Comparison of ENCODE assay signal across 9 cellular contexts in the genomic region with DNA sequence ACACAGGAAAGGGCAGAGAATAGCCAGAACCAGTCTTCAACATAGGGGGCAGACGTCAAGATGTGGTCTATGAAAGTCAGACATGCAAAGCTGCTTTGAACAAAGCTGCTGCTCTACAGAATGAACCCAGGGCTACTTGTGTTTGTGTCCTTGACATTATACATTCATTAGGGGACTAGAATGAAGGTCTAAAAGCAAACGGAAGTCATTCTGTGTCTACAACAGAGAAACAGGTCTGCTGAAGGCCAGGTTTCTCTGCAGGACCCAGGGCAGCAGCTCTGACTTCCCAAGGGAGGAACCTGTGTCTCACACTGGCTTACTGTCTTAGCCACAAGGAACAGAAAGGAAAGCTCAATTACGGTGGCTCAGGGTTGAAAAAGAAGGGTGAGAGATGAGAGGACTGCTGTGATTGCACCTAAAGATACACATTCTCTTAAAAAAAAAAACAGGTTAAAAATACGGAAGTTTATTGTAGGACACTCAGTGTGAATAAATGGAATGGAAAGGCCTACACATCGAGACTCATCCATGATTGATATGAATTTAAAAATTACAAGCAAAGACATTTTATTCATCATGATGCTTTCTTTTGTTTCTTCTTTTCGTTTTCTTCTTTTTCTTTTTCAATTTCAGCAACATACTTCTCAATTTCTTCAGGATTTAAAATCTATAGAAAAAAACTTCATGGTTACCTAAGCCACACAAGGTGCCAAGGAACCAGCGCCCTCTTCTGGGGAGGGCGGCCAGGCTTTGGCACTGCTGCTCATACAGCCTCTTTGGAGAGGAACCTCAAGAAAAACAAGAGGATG. TPM values are rescaled to one million over a fixed set of nuclear protein-coding genes. Genes with fewer than 3 reads are reported as not detected.
A peak's percentile ranks its signal among the peaks of the same experiment; 100 is the strongest.
DNase-seq lines count a peak whose midpoint lies in the region; ATAC-seq and TF ChIP-seq lines count a peak whose summit lies in the region.
"Had no signal": no experiment of that assay in that cellular context is flagged by ENCODE, and none has a peak within 500 bp of the region (broad histone marks: within the 10 kb centered on the region; RNA-seq: fewer than 3 reads in every experiment).

No MANE protein-coding gene starts in this region.

- DNase-seq in AG10803 (ENCODE audit: low read depth): peak; percentile 69
- peak; percentile 44 for DNase-seq in GM19238 (ENCODE audit: insufficient read length, low spot score)
- DNase-seq in NCI-H526 (lab: John Stamatoyannopoulos, UW): peak; percentile 17 to 82
- peak; percentile 67 to 70 for DNase-seq in activated CD4-positive, alpha-beta T cell treated with anti-CD3 and anti-CD28 coated beads, Interleukin-2, amount 50 U/mL, for 4 hours
- DNase-seq in mesenchymal stem cell: peak; percentile 73
- no peak for DNase-seq in thoracic aorta (ENCODE audit: low spot score)

- H2AK5ac ChIP-seq in mesenchymal stem cell (ENCODE audit: low read length, severe bottlenecking): no peak overlapping the region

- H3K14ac ChIP-seq in mesenchymal stem cell (ENCODE audit: low read length in 2 of 2): no peak overlapping the region

- ATAC-seq in thoracic aorta (ENCODE audit: insufficient number of reproducible peaks, low FRiP score, low read depth) (no peak), GM21717 (IDR thresholded peaks at IDR 0.05; ENCODE audit: unreplicated experiment) (no peak)

- H3K27me3 Mint-ChIP-seq in dendritic cell treated with granulocyte-macrophage colony-stimulating factor and Interleukin-4, amounts not matched to agents 40 ng/mL and 50 ng/mL, for 4 days: no peaks in the 10 kb centered on the region

- intact Hi-C loops in dendritic cell treated with granulocyte-macrophage colony-stimulating factor and Interleukin-4, amounts not matched to agents 40 ng/mL and 50 ng/mL, for 4 days (cut with micrococcal nuclease): loop anchor here (2.0 to 5.0 kb wide), 3 partner anchors 14 to 126 kb away; a partner anchor contains a TSS

- H3K9me3 ChIP-seq in mesenchymal stem cell (ENCODE audit: control insufficient read depth, low read length) (no peaks in the 10 kb centered on the region), thoracic aorta (no peaks in the 10 kb centered on the region)
- H3K9me3 ChIP-seq: HAP-1 had no signal

- H3K27ac Mint-ChIP-seq in dendritic cell treated with granulocyte-macrophage colony-stimulating factor and Interleukin-4, amounts not matched to agents 40 ng/mL and 50 ng/mL, for 4 days: peak overlapping the region; percentile 8

- H3K27me3 ChIP-seq in mesenchymal stem cell (ENCODE audit: control insufficient read depth in 1 of 2, insufficient read depth in 1 of 2, low read length in 2 of 2) (no peaks in the 10 kb centered on the region), thoracic aorta (replicated peaks; ENCODE audit: insufficient read depth) (no peaks in the 10 kb centered on the region)

- H3K4me3 Mint-ChIP-seq in dendritic cell treated with granulocyte-macrophage colony-stimulating factor and Interleukin-4, amounts not matched to agents 40 ng/mL and 50 ng/mL, for 4 days: no peak overlapping the region

- no peak overlapping the region for H3K4me2 ChIP-seq in mesenchymal stem cell (ENCODE audit: low read length, poor library complexity, severe bottlenecking)

- no peaks in the 10 kb centered on the region for H3K9me3 Mint-ChIP-seq in dendritic cell treated with granulocyte-macrophage colony-stimulating factor and Interleukin-4, amounts not matched to agents 40 ng/mL and 50 ng/mL, for 4 days

- no peak overlapping the region for H2BK5ac ChIP-seq in mesenchymal stem cell (ENCODE audit: low read depth, low read length, poor library complexity, severe bottlenecking)

- H3K36me3 ChIP-seq in mesenchymal stem cell (ENCODE audit: control insufficient read depth in 1 of 2, insufficient read depth in 2 of 2, low read depth in 1 of 2, low read length in 2 of 2) (peaks cover 82 to 89% of the 10 kb centered on the region in 2 experiments), thoracic aorta (peaks cover 57% of the 10 kb centered on the region)

- no peak overlapping the region for H2BK12ac ChIP-seq in mesenchymal stem cell (ENCODE audit: low read length in 2 of 2)

- no peak overlapping the region for H3K4ac ChIP-seq in mesenchymal stem cell (ENCODE audit: low read depth in 1 of 2, low read length in 2 of 2)

- no peak overlapping the region for H4K8ac ChIP-seq in mesenchymal stem cell (ENCODE audit: low read length)

- H2BK120ac ChIP-seq in mesenchymal stem cell (ENCODE audit: low read depth, low read length): no peak overlapping the region

- no peak overlapping the region for H3K9ac ChIP-seq in mesenchymal stem cell (ENCODE audit: low read length)

- 69% methylated on average over 6 of the region's 8 CpGs for WGBS in mesenchymal stem cell

- no peak overlapping the region for H3K4me3 ChIP-seq in AG10803 (ENCODE audit: low read length)
- H3K4me3 ChIP-seq in mesenchymal stem cell (ENCODE audit: insufficient read depth in 1 of 2, low read depth in 1 of 2, low read length in 2 of 2): no peak overlapping the region
- H3K4me3 ChIP-seq in thoracic aorta: no peak overlapping the region
- H3K4me3 ChIP-seq: HAP-1 had no signal

- H3K23ac ChIP-seq in mesenchymal stem cell (ENCODE audit: low read length in 2 of 2): no peak overlapping the region

- peaks cover 16% of the 10 kb centered on the region for H3K4me1 ChIP-seq in mesenchymal stem cell (ENCODE audit: control insufficient read depth, insufficient read depth, low read depth, low read length)
- peaks cover 9 to 15% of the 10 kb centered on the region in 2 donors for H3K4me1 ChIP-seq in thoracic aorta (ENCODE audit: control insufficient read depth in 1 of 2, low read depth in 2 of 2)

- H2BK15ac ChIP-seq in mesenchymal stem cell (ENCODE audit: low read depth, poor library complexity, severe bottlenecking): no peak overlapping the region

- no peak overlapping the region for H4K91ac ChIP-seq in mesenchymal stem cell (ENCODE audit: low read length)

- TF ChIP-seq CTCF in AG10803 (conservative IDR thresholded peaks at IDR 0.05; ENCODE audit: low read length) (peak; percentile 88), thoracic aorta (IDR thresholded peaks at IDR 0.05) (peak; percentile 66)

- peaks cover 100% of the 10 kb centered on the region for H3K36me3 Mint-ChIP-seq in dendritic cell treated with granulocyte-macrophage colony-stimulating factor and Interleukin-4, amounts not matched to agents 40 ng/mL and 50 ng/mL, for 4 days (ENCODE audit: low read depth)

- peaks cover 40% of the 10 kb centered on the region for H3K79me1 ChIP-seq in mesenchymal stem cell (replicated peaks; ENCODE audit: low read length, poor library complexity, severe bottlenecking)

- H3K27ac ChIP-seq in mesenchymal stem cell (ENCODE audit: low read length, poor library complexity, severe bottlenecking): no peak overlapping the region
- H3K27ac ChIP-seq in thoracic aorta: no peak overlapping the region

- peaks cover 83% of the 10 kb centered on the region for H3K4me1 Mint-ChIP-seq in dendritic cell treated with granulocyte-macrophage colony-stimulating factor and Interleukin-4, amounts not matched to agents 40 ng/mL and 50 ng/mL, for 4 days (ENCODE audit: low read depth)

- H2AFZ ChIP-seq in mesenchymal stem cell (ENCODE audit: low read depth, low read length): no peak overlapping the region

- H3K18ac ChIP-seq in mesenchymal stem cell (ENCODE audit: low read depth in 1 of 2, low read length in 2 of 2): no peak overlapping the region

RNA-seq across cellular contexts. Expression of a gene that starts 6.7 kb away (rescaled TPM):
- 378 TPM for polyA plus RNA-seq in mesenchymal stem cell (2013, experiment 1 of 2)
- 392 TPM for polyA plus RNA-seq in mesenchymal stem cell (2013, experiment 2 of 2)
- total RNA-seq in thoracic aorta: 100 to 1,000 TPM; 185 to 228 TPM

RNA-seq across cellular contexts. Expression of a gene that starts 7.1 kb away (rescaled TPM):
- polyA plus RNA-seq in mesenchymal stem cell (2013, experiment 1 of 2): 7.1 TPM
- polyA plus RNA-seq in mesenchymal stem cell (2013, experiment 2 of 2): 6.1 TPM
- 10 to 100 TPM; 10.7 to 21.7 TPM for total RNA-seq in thoracic aorta

RNA-seq across cellular contexts. Expression of a gene that starts 14.2 kb away (rescaled TPM):
- 32.2 TPM for polyA plus RNA-seq in mesenchymal stem cell (2013, experiment 1 of 2)
- polyA plus RNA-seq in mesenchymal stem cell (2013, experiment 2 of 2): 31.4 TPM
- total RNA-seq in thoracic aorta: 10 to 100 TPM; 11.4 to 38.7 TPM

RNA-seq across cellular contexts. Expression of a gene that starts 46.3 kb away (rescaled TPM):
- polyA plus RNA-seq in mesenchymal stem cell (2013, experiment 1 of 2): 27.8 TPM
- 26.3 TPM for polyA plus RNA-seq in mesenchymal stem cell (2013, experiment 2 of 2)
- total RNA-seq in thoracic aorta: 10 to 100 TPM; 28.0 to 41.8 TPM
